ENCODE assay signal across 8 cellular contexts in genomic region chr19:12790628-12791344, GRCh38. TPM values are rescaled to one million over a fixed set of nuclear protein-coding genes. Genes with fewer than 3 reads are reported as not detected.
DNase-seq lines count a peak whose midpoint lies in the region; ATAC-seq, FAIRE-seq and TF ChIP-seq lines count a peak whose summit lies in the region.

No MANE protein-coding gene starts in this region.

- H3K9me3 ChIP-seq in kidney (ENCODE audit: control insufficient read depth in 1 of 2, low read length in 2 of 2): no peaks in the 10 kb centered on the region

- peaks cover 29% of the 10 kb centered on the region for H3K4me1 Mint-ChIP-seq in T-helper 1 cell treated with Interleukin-12 subunit alpha and Interleukin-12 subunit beta and Interleukin-4 antibody, amounts not matched to agents 30 μg/mL and 1 μg/mL, for 36 hours (ENCODE audit: low read depth)

- H3K27me3 Mint-ChIP-seq in T-helper 1 cell treated with Interleukin-12 subunit alpha and Interleukin-12 subunit beta and Interleukin-4 antibody, amounts not matched to agents 30 μg/mL and 1 μg/mL, for 36 hours (ENCODE audit: low read depth): no peaks in the 10 kb centered on the region

- peak overlapping the region; percentile 95 for H3K4me3 Mint-ChIP-seq in T-helper 1 cell treated with Interleukin-12 subunit alpha and Interleukin-12 subunit beta and Interleukin-4 antibody, amounts not matched to agents 30 μg/mL and 1 μg/mL, for 36 hours

- no peak for FAIRE-seq in kidney (lab: Jason Lieb, UNC)

- H3K36me3 Mint-ChIP-seq in T-helper 1 cell treated with Interleukin-12 subunit alpha and Interleukin-12 subunit beta and Interleukin-4 antibody, amounts not matched to agents 30 μg/mL and 1 μg/mL, for 36 hours (ENCODE audit: low read depth): peaks cover 7% of the 10 kb centered on the region
- peaks cover 21 to 22% of the 10 kb centered on the region in 2 donors for H3K36me3 Mint-ChIP-seq in activated naive CD4-positive, alpha-beta T cell treated with anti-CD3 and anti-CD28 coated beads, Interleukin-2, amount 50 U/mL, for 72 hours

- H3K27ac Mint-ChIP-seq in T-helper 1 cell treated with Interleukin-12 subunit alpha and Interleukin-12 subunit beta and Interleukin-4 antibody, amounts not matched to agents 30 μg/mL and 1 μg/mL, for 36 hours: peak overlapping the region; percentile 98
- peak overlapping the region; percentile 98 to 100 for H3K27ac Mint-ChIP-seq in activated naive CD4-positive, alpha-beta T cell treated with anti-CD3 and anti-CD28 coated beads, Interleukin-2, amount 50 U/mL, for 72 hours

- H3K4me1 ChIP-seq in kidney (ENCODE audit: control insufficient read depth in 1 of 2, insufficient read depth in 1 of 2, low read depth in 1 of 2, low read length in 2 of 2): peaks cover 26 to 29% of the 10 kb centered on the region in 2 donors

- intact Hi-C loops in kidney (cut with DNase I): loop anchor here (10.0 kb wide), 1 partner anchor 116 kb away; no protein-coding TSS in a partner anchor

- no peaks in the 10 kb centered on the region for H3K36me3 ChIP-seq in kidney (ENCODE audit: control insufficient read depth in 1 of 2, insufficient read depth in 2 of 2, low read length in 2 of 2)

- ATAC-seq in activated naive CD4-positive, alpha-beta T cell treated with anti-CD3 and anti-CD28 coated beads, Interleukin-2, amount 50 U/mL, for 72 hours: no peak
- ATAC-seq in HG03280 (IDR thresholded peaks at IDR 0.05; ENCODE audit: unreplicated experiment) (no peak), esophagus mucosa (no peak)

- H3K9ac ChIP-seq in kidney (ENCODE audit: low read length in 2 of 2): peak overlapping the region; percentile 93 to 95

- H3K4me3 ChIP-seq in kidney (ENCODE audit: low read length in 2 of 2): peak overlapping the region; percentile 80 to 97

- no peak for TF ChIP-seq CTCF in kidney (IDR thresholded peaks at IDR 0.05; ENCODE audit: borderline replicate concordance, extremely low read depth, insufficient read depth)

- DNase-seq in T-helper 1 cell (no peak), kidney (no peak), superior temporal gyrus (ENCODE audit: extremely low spot score) (peak; percentile 49), NCI-H187 treated with DMSO at 0.1 percent for 48 hours (lab: John Stamatoyannopoulos, UW) (no peak)
- DNase-seq in activated naive CD4-positive, alpha-beta T cell treated with anti-CD3 and anti-CD28 coated beads, Interleukin-2, amount 50 U/mL, for 72 hours (ENCODE audit: low spot score in 2 of 2): no peak

- H3K9me3 Mint-ChIP-seq in T-helper 1 cell treated with Interleukin-12 subunit alpha and Interleukin-12 subunit beta and Interleukin-4 antibody, amounts not matched to agents 30 μg/mL and 1 μg/mL, for 36 hours: no peaks in the 10 kb centered on the region
- H3K9me3 Mint-ChIP-seq in activated naive CD4-positive, alpha-beta T cell treated with anti-CD3 and anti-CD28 coated beads, Interleukin-2, amount 50 U/mL, for 72 hours: no peaks in the 10 kb centered on the region

- peak overlapping the region; percentile 100 for H3K27ac ChIP-seq in kidney (ENCODE audit: low read depth in 2 of 2, low read length in 2 of 2)

RNA-seq across cellular contexts. Expression of gene JUNB, which starts 0.5 kb away (rescaled TPM):
- total RNA-seq in activated naive CD4-positive, alpha-beta T cell treated with anti-CD3 and anti-CD28 coated beads, Interleukin-2, amount 50 U/mL, for 72 hours: 100 to 1,000 TPM; 400 to 402 TPM
- total RNA-seq in kidney (128 TPM), esophagus mucosa (267 TPM)
- polyA plus RNA-seq in kidney (ENCODE audit: insufficient read depth, low read depth, low replicate concordance): 142 TPM

RNA-seq across cellular contexts. Expression of gene PRDX2, which starts 10.8 kb away (rescaled TPM):
- 100 to 1,000 TPM; 317 to 357 TPM for total RNA-seq in activated naive CD4-positive, alpha-beta T cell treated with anti-CD3 and anti-CD28 coated beads, Interleukin-2, amount 50 U/mL, for 72 hours
- total RNA-seq in kidney (171 TPM), esophagus mucosa (304 TPM)
- polyA plus RNA-seq in kidney (ENCODE audit: insufficient read depth, low read depth, low replicate concordance): 664 TPM

RNA-seq across cellular contexts. Expression of gene THSD8, which starts 11.1 kb away (rescaled TPM):
- total RNA-seq in activated naive CD4-positive, alpha-beta T cell treated with anti-CD3 and anti-CD28 coated beads, Interleukin-2, amount 50 U/mL, for 72 hours: 10 to 100 TPM; 39.4 to 42.7 TPM
- total RNA-seq in kidney: 3.2 TPM
- polyA plus RNA-seq in kidney (ENCODE audit: insufficient read depth, low read depth, low replicate concordance): 10.0 TPM
- 9.7 TPM for total RNA-seq in esophagus mucosa

RNA-seq across cellular contexts. Expression of gene HOOK2, which starts 15.4 kb away (rescaled TPM):
- total RNA-seq in activated naive CD4-positive, alpha-beta T cell treated with anti-CD3 and anti-CD28 coated beads, Interleukin-2, amount 50 U/mL, for 72 hours: 10 to 100 TPM; 37.9 to 41.5 TPM
- total RNA-seq in kidney (58.1 TPM), esophagus mucosa (38.2 TPM)
- polyA plus RNA-seq in kidney (ENCODE audit: insufficient read depth, low read depth, low replicate concordance): 41.8 TPM

RNA-seq across cellular contexts. Expression of gene RNASEH2A, which starts 15.6 kb away (rescaled TPM):
- total RNA-seq in activated naive CD4-positive, alpha-beta T cell treated with anti-CD3 and anti-CD28 coated beads, Interleukin-2, amount 50 U/mL, for 72 hours: 10 to 100 TPM; 37.0 to 41.4 TPM
- total RNA-seq in kidney: 7.9 TPM
- polyA plus RNA-seq in kidney (ENCODE audit: insufficient read depth, low read depth, low replicate concordance): 1.3 TPM
- total RNA-seq in esophagus mucosa: 20.0 TPM
